ENCODE assay signal across 1 cellular context in the genomic region with DNA sequence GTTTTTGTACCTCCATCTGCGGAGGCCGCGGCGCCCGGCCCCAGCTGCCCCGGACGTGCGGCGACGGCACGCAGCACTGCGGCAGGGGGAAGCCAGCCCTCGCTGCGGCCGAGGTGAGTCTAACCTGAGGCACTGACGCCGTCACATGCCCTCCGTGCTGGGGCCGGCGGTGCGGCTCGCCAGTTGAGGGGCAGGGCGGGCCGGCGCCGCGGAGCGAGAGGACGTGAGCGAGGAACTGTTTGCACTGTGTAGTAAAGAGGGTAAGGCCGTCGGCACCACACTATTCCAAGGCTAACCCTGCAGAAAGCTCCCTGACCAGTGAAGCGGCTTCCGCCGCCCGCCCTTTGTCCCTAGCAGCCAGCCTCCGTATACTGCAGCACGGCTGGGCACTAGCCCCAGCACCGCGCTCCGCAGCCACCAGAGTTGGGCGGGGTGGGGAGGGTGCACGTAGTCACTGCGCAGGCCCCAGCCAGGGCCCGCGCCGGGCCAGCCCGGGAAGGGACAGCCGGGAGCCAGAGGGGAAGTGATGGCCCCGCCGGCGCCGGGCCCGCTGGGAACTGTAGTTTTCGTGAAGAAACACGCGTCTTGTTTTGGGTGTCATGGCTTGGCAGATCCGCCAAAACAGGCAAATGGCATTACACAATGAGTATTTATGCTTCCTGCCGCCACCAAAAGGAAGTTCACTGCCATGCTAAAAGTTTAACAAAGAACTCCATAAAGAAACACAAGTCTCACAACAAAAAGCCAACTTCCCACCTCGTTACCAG.
TF ChIP-seq lines count a peak whose summit lies in the region.

No MANE protein-coding gene starts in this region.

TF ChIP-seq in GM12878, 131 proteins besides CTCF, POLR2A, EP300 and RAD21 (continued from another document):
- no peak for TF ChIP-seq ZNF217 (IDR thresholded peaks at IDR 0.05)
- TF ChIP-seq POLR2AphosphoS5 (IDR thresholded peaks at IDR 0.05; ENCODE audit: low read length): no peak; the same call in 1 of the 2 replicates
- TF ChIP-seq ZNF384 (IDR thresholded peaks at IDR 0.05; ENCODE audit: borderline replicate concordance, low read depth, low read length): no peak
- TF ChIP-seq, protein P1, sequence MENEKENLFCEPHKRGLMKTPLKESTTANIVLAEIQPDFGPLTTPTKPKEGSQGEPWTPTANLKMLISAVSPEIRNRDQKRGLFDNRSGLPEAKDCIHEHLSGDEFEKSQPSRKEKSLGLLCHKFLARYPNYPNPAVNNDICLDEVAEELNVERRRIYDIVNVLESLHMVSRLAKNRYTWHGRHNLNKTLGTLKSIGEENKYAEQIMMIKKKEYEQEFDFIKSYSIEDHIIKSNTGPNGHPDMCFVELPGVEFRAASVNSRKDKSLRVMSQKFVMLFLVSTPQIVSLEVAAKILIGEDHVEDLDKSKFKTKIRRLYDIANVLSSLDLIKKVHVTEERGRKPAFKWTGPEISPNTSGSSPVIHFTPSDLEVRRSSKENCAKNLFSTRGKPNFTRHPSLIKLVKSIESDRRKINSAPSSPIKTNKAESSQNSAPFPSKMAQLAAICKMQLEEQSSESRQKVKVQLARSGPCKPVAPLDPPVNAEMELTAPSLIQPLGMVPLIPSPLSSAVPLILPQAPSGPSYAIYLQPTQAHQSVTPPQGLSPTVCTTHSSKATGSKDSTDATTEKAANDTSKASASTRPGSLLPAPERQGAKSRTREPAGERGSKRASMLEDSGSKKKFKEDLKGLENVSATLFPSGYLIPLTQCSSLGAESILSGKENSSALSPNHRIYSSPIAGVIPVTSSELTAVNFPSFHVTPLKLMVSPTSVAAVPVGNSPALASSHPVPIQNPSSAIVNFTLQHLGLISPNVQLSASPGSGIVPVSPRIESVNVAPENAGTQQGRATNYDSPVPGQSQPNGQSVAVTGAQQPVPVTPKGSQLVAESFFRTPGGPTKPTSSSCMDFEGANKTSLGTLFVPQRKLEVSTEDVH (IDR thresholded peaks at IDR 0.05; ENCODE audit: low read depth, partially characterized antibody): no peak
- no peak for TF ChIP-seq BCL11A (IDR thresholded peaks at IDR 0.05; ENCODE audit: low read depth, low read length)
- no peak for TF ChIP-seq CREB1 (IDR thresholded peaks at IDR 0.05; ENCODE audit: low read depth)
- no peak for TF ChIP-seq ZNF24 (IDR thresholded peaks at IDR 0.05)
- TF ChIP-seq PML (IDR thresholded peaks at IDR 0.05; ENCODE audit: low read length): no peak
- TF ChIP-seq, protein P2, sequence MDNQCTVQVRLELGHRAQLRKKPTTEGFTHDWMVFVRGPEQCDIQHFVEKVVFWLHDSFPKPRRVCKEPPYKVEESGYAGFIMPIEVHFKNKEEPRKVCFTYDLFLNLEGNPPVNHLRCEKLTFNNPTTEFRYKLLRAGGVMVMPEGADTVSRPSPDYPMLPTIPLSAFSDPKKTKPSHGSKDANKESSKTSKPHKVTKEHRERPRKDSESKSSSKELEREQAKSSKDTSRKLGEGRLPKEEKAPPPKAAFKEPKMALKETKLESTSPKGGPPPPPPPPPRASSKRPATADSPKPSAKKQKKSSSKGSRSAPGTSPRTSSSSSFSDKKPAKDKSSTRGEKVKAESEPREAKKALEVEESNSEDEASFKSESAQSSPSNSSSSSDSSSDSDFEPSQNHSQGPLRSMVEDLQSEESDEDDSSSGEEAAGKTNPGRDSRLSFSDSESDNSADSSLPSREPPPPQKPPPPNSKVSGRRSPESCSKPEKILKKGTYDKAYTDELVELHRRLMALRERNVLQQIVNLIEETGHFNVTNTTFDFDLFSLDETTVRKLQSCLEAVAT (IDR thresholded peaks at IDR 0.05): no peak
- no peak for TF ChIP-seq KAT2A (conservative IDR thresholded peaks at IDR 0.05; ENCODE audit: control insufficient read depth, low read depth, low read length)
- no peak for TF ChIP-seq SUZ12 (IDR thresholded peaks at IDR 0.05; ENCODE audit: unreplicated experiment)
- TF ChIP-seq GATAD2B (conservative IDR thresholded peaks at IDR 0.05; ENCODE audit: low read depth): no peak
- no peak for TF ChIP-seq EZH2 (IDR thresholded peaks at IDR 0.05; ENCODE audit: borderline replicate concordance, control insufficient read depth, low read depth, low read length)
- TF ChIP-seq PAX5 (IDR thresholded peaks at IDR 0.05; ENCODE audit: borderline replicate concordance, low read depth, low read length): peak; percentile 7; the same call in 1 of the 2 replicates
- TF ChIP-seq BACH1 (IDR thresholded peaks at IDR 0.05; ENCODE audit: borderline replicate concordance): no peak
- peak; percentile 38 for TF ChIP-seq SP1 (IDR thresholded peaks at IDR 0.05; ENCODE audit: low read depth, low read length)
- peak; percentile 91 for TF ChIP-seq ZNF207 (IDR thresholded peaks at IDR 0.05; ENCODE audit: borderline replicate concordance)
- TF ChIP-seq RCOR1 (conservative IDR thresholded peaks at IDR 0.05; ENCODE audit: low read depth, low read length): no peak; the same call in 1 of the 2 replicates
- TF ChIP-seq CHD4 (IDR thresholded peaks at IDR 0.05): no peak
- peak; percentile 71; the same call in 1 of the 2 replicates for TF ChIP-seq RB1 (IDR thresholded peaks at IDR 0.05; ENCODE audit: borderline replicate concordance)
- peak; percentile 82; the same call in 2 of the 3 replicates for TF ChIP-seq POU2F2 (IDR thresholded peaks at IDR 0.05; ENCODE audit: borderline replicate concordance, low read depth, low read length)
